ENCODE assay signal across 9 cellular contexts in genomic region chr9:124220551-124221451, GRCh38. TPM values are rescaled to one million over a fixed set of nuclear protein-coding genes. Genes with fewer than 3 reads are reported as not detected.
DNase-seq lines count a peak whose midpoint lies in the region; ATAC-seq and TF ChIP-seq lines count a peak whose summit lies in the region.
"Had no signal": no experiment of that assay in that cellular context is flagged by ENCODE, and none has a peak within 500 bp of the region (broad histone marks: within the 10 kb centered on the region; RNA-seq: fewer than 3 reads in every experiment).

No MANE protein-coding gene starts in this region.

- peak; percentile 45 for DNase-seq in NCI-H82 (lab: John Stamatoyannopoulos, UW)
- no peak for DNase-seq in NCI-H82 treated with DMSO at 0.1 percent for 48 hours (lab: John Stamatoyannopoulos, UW; ENCODE audit: unreplicated experiment)
- DNase-seq in heart left ventricle, result peak in 1 of 5 donors; percentile 46
- peak; percentile 82 for DNase-seq in stomach
- DNase-seq in SKM-1 treated with dmso at 0.1 percent for 144 hours (lab: John Stamatoyannopoulos, UW; ENCODE audit: unreplicated experiment), result no peak
- DNase-seq in GDM1 (lab: John Stamatoyannopoulos, UW), result no peak
- DNase-seq: activated naive CD8-positive, alpha-beta T cell treated with anti-CD3 and anti-CD28 coated beads, Interleukin-2, amount 10 ng/mL, durations not matched to agents 7 days and 5 days had no signal

- H3K4me3 ChIP-seq in heart left ventricle (no peak overlapping the region), stomach (no peak overlapping the region)

- TF ChIP-seq CTCF in heart left ventricle (IDR thresholded peaks at IDR 0.05), result no peak
- TF ChIP-seq CTCF in stomach (IDR thresholded peaks at IDR 0.05), result no peak

- H3K9me3 ChIP-seq in heart left ventricle (no peaks in the 10 kb centered on the region), stomach (no peaks in the 10 kb centered on the region)

- 38 to 51% (median 40%) methylated on average over 10 of the region's 10 CpGs for WGBS in heart left ventricle, 4 donors
- 28 to 36% (median 30%) methylated on average over 10 of the region's 10 CpGs for WGBS in stomach, 5 donors

- no peak for TF ChIP-seq EP300 in stomach (IDR thresholded peaks at IDR 0.05)

- ATAC-seq in SK-N-SH treated with all-trans-retinoic acid at 6 μM for 48 hours, result peak; percentile 66
- peak; percentile 30 to 56 (median 38) for ATAC-seq in heart left ventricle
- no peak for ATAC-seq in HG03095 (IDR thresholded peaks at IDR 0.05; ENCODE audit: unreplicated experiment)

- TF ChIP-seq POLR2A in heart left ventricle (IDR thresholded peaks at IDR 0.05), result no peak
- TF ChIP-seq POLR2A in stomach (IDR thresholded peaks at IDR 0.05), result no peak

- peaks cover 2 to 84% (median 27%) of the 10 kb centered on the region in 12 donors for H3K4me1 ChIP-seq in heart left ventricle
- peaks cover 21 to 90% (median 60%) of the 10 kb centered on the region in 4 donors for H3K4me1 ChIP-seq in stomach

- H3K36me3 ChIP-seq in heart left ventricle (no peaks in the 10 kb centered on the region), stomach (no peaks in the 10 kb centered on the region)

- H3K27me3 ChIP-seq in heart left ventricle (no peaks in the 10 kb centered on the region), stomach (no peaks in the 10 kb centered on the region)

- peak overlapping the region in 6 of 12 donors; percentile 7 to 68 (median 16) for H3K27ac ChIP-seq in heart left ventricle
- H3K27ac ChIP-seq in stomach, result peak overlapping the region; percentile 69 to 89 (median 72)

- intact Hi-C loops in heart left ventricle (cut with DNase I) (no loop called here), stomach (cut with DNase I; ENCODE audit: low total_unique reads) (no loop called here)

TF ChIP-seq in SK-N-SH treated with all-trans-retinoic acid at 6 μM for 48 hours, 23 proteins besides CTCF, POLR2A, EP300 and RAD21:
- TF ChIP-seq TOX (CRISPR knock-in tag; IDR thresholded peaks at IDR 0.05; ENCODE audit: borderline replicate concordance) (no peak), ZNF8 (CRISPR knock-in tag; IDR thresholded peaks at IDR 0.05) (no peak), ESRRG (CRISPR knock-in tag; IDR thresholded peaks at IDR 0.05) (no peak)

RNA-seq across cellular contexts. Expression of gene NEK6, which starts 36.9 kb away (rescaled TPM):
- total RNA-seq in heart left ventricle (10 to 100 TPM in 2 of 9 donors, 1 to 10 TPM in 7; 5.0 to 42.4 (median 6.8) TPM), stomach (10 to 100 TPM; 24.5 to 76.8 (median 35.6) TPM)
- polyA plus RNA-seq in heart left ventricle (1 to 10 TPM; 1.8 to 4.0 TPM), stomach (10 to 100 TPM in 2 of 3 donors, 1 to 10 TPM in 1; 6.0 to 18.9 (median 18.3) TPM)

Comparison
In these comparisons a context has a peak if more than half of its experiments do, and no peak if none do; other contexts are left out.
1. DNase-seq: peak in NCI-H82 (single experiment) and stomach (single experiment); none in NCI-H82 treated with DMSO at 0.1 percent for 48 hours (single experiment), SKM-1 treated with dmso at 0.1 percent for 144 hours (single experiment) and GDM1 (single experiment).